ENCODE assay signal across 8 cellular contexts in the genomic region with DNA sequence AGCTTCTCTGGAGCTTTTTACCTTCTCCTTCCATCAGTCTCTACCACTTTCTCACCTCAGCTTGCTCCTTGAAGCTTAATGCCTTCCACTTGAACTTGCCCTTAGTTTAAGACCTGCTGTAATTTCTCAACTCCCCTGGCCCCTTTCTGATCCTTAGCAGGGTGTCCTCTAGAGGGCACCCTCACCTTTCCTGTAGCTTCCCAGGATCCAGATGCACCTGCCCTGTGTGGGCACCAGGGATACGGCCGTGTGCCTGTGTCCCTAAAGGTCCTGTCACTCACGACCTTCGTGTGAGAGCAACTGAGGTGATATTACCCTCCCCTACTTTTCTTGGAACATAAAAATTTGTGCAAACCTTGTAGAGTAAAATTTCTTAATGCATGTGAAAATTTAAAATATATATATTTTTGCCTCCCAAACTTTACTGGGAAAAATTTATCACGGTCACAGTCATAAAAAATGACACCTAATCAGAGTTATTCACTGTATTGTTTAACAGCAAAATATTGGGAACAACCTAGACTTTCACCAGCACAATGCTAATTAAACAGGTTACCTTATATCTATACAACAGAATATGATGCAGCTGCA. TPM values are rescaled to one million over a fixed set of nuclear protein-coding genes. Genes with fewer than 3 reads are reported as not detected.
DNase-seq lines count a peak whose midpoint lies in the region; ATAC-seq and TF ChIP-seq lines count a peak whose summit lies in the region.

No MANE protein-coding gene starts in this region.

- no peaks in the 10 kb centered on the region for H3K9me2 ChIP-seq in HCT116 (ENCODE audit: insufficient read depth)

- H3K36me3 ChIP-seq in HCT116 (ENCODE audit: control insufficient read depth in 1 of 2, insufficient read depth in 2 of 2, low read length in 2 of 2): no peaks in the 10 kb centered on the region

- BruUV-seq in HCT116 (replicated peaks; lab: Mats Ljungman, UMichigan): no TSS peak

- no peaks in the 10 kb centered on the region for H3K4me1 ChIP-seq in HCT116 (ENCODE audit: control insufficient read depth in 1 of 2, insufficient read depth in 2 of 2, low read length in 2 of 2)

- H3K4me2 ChIP-seq in HCT116 (ENCODE audit: low read length): no peak overlapping the region

- DNase-seq in COR-L47 (lab: John Stamatoyannopoulos, UW) (peak; percentile 15), HCT116 (ENCODE audit: low read depth, low spot score) (peak; percentile 41), SHP77 (lab: John Stamatoyannopoulos, UW) (peak; percentile 54 to 57), glomerular visceral epithelial cell (ENCODE audit: extremely low spot score) (peak; percentile 74), coronary artery (ENCODE audit: low spot score) (no peak)
- DNase-seq in activated naive CD4-positive, alpha-beta T cell treated with anti-CD3 and anti-CD28 coated beads, Interleukin-2, amount 50 U/mL, for 16 hours: no peak

- POLR2A ChIA-PET in HCT116 (lab: Charles Lee): no interaction called here

- no peak overlapping the region for H2AFZ ChIP-seq in HCT116 (ENCODE audit: low read depth, low read length, poor library complexity, severe bottlenecking)

- peak; percentile 100 for ATAC-seq in HCT116
- no peak for ATAC-seq in HG02588 (IDR thresholded peaks at IDR 0.05; ENCODE audit: unreplicated experiment)
- no peak for ATAC-seq in HG03432 (IDR thresholded peaks at IDR 0.05; ENCODE audit: unreplicated experiment)

- TF ChIP-seq CTCF in HCT116 (IDR thresholded peaks at IDR 0.05 in 2 of 3, conservative IDR thresholded peaks at IDR 0.05 in 1 of 3; ENCODE audit: borderline replicate concordance in 1 of 3, insufficient read depth in 1 of 3, low read depth in 2 of 3, low read length in 2 of 3) (peak; percentile 73 to 93 (median 88)), coronary artery (IDR thresholded peaks at IDR 0.05) (no peak)

- peak; percentile 75 for TF ChIP-seq RAD21 in HCT116 (IDR thresholded peaks at IDR 0.05; ENCODE audit: low read depth)

- H3K27me3 ChIP-seq in HCT116 (ENCODE audit: insufficient read depth, low read length): no peaks in the 10 kb centered on the region; the same call in 1 of the 2 replicates

- CTCF ChIA-PET in HCT116 (lab: Charles Lee): interaction anchor here (0.7 to 1.8 kb wide), 13 partner anchors 9 to 98 kb away, joined by 3 to 14 read pairs (median 7); no protein-coding TSS in a partner anchor

- intact Hi-C loops in HCT116 (cut with micrococcal nuclease): loop anchor here (2.0 to 5.0 kb wide), 3 partner anchors 33 to 83 kb away; no protein-coding TSS in a partner anchor

- no peaks in the 10 kb centered on the region for H4K20me1 ChIP-seq in HCT116 (ENCODE audit: insufficient read depth)

- RAD21 ChIA-PET in HCT116 (lab: Charles Lee; ENCODE audit: low non-redundant PET in 1 of 2, low total read pairs in 2 of 2, uncharacterized antibody in 2 of 2, unreplicated experiment in 2 of 2): interaction anchor here (0.9 to 1.2 kb wide), 2 partner anchors 48 to 97 kb away, joined by 3 read pairs; no protein-coding TSS in a partner anchor

- H3K9ac ChIP-seq in HCT116 (ENCODE audit: low read length): no peak overlapping the region

- no peak for TF ChIP-seq POLR2A in HCT116 (IDR thresholded peaks at IDR 0.05; ENCODE audit: borderline replicate concordance, extremely low read depth, insufficient read depth, insufficient read length)

- H3K27ac ChIP-seq in HCT116 (ENCODE audit: low read depth, low read length) (no peak overlapping the region), coronary artery (no peak overlapping the region)

- no peak overlapping the region for H3K4me3 ChIP-seq in HCT116 (replicated peaks in 1 of 2; ENCODE audit: low read depth in 1 of 2, low read length in 2 of 2)
- H3K4me3 ChIP-seq in coronary artery: no peak overlapping the region

- no peaks in the 10 kb centered on the region for H3K9me3 ChIP-seq in HCT116 (ENCODE audit: control insufficient read depth in 1 of 2, insufficient read depth in 1 of 2, low read depth in 1 of 2, low read length in 2 of 2)

- no peaks in the 10 kb centered on the region for H3K79me2 ChIP-seq in HCT116 (ENCODE audit: insufficient read depth, low read length)

TF ChIP-seq in HCT116, 20 proteins besides CTCF, POLR2A, EP300 and RAD21:
- TF ChIP-seq JUND (IDR thresholded peaks at IDR 0.05) (no peak), FOSL1 (IDR thresholded peaks at IDR 0.05; ENCODE audit: low read depth) (no peak), SP1 (IDR thresholded peaks at IDR 0.05; ENCODE audit: low read depth) (no peak), ZNF274 (IDR thresholded peaks at IDR 0.05; ENCODE audit: low read depth, low read length) (no peak), ELF1 (IDR thresholded peaks at IDR 0.05; ENCODE audit: borderline replicate concordance, low read depth) (no peak)
- TF ChIP-seq, protein P1, sequence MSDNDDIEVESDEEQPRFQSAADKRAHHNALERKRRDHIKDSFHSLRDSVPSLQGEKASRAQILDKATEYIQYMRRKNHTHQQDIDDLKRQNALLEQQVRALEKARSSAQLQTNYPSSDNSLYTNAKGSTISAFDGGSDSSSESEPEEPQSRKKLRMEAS (IDR thresholded peaks at IDR 0.05): no peak
- TF ChIP-seq, protein P2, sequence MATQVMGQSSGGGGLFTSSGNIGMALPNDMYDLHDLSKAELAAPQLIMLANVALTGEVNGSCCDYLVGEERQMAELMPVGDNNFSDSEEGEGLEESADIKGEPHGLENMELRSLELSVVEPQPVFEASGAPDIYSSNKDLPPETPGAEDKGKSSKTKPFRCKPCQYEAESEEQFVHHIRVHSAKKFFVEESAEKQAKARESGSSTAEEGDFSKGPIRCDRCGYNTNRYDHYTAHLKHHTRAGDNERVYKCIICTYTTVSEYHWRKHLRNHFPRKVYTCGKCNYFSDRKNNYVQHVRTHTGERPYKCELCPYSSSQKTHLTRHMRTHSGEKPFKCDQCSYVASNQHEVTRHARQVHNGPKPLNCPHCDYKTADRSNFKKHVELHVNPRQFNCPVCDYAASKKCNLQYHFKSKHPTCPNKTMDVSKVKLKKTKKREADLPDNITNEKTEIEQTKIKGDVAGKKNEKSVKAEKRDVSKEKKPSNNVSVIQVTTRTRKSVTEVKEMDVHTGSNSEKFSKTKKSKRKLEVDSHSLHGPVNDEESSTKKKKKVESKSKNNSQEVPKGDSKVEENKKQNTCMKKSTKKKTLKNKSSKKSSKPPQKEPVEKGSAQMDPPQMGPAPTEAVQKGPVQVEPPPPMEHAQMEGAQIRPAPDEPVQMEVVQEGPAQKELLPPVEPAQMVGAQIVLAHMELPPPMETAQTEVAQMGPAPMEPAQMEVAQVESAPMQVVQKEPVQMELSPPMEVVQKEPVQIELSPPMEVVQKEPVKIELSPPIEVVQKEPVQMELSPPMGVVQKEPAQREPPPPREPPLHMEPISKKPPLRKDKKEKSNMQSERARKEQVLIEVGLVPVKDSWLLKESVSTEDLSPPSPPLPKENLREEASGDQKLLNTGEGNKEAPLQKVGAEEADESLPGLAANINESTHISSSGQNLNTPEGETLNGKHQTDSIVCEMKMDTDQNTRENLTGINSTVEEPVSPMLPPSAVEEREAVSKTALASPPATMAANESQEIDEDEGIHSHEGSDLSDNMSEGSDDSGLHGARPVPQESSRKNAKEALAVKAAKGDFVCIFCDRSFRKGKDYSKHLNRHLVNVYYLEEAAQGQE (IDR thresholded peaks at IDR 0.05; ENCODE audit: low read depth): no peak

RNA-seq across cellular contexts. Expression of gene PSG3, which starts 46.4 kb away (rescaled TPM):
- total RNA-seq in HCT116 (2021; ENCODE audit: unreplicated experiment): not detected
- polyA plus RNA-seq in HCT116 (2012): not detected in 2 replicates

Comparison
In these comparisons a context has a peak if more than half of its experiments do, and no peak if none do; other contexts are left out.
1. DNase-seq: peak in COR-L47 (single experiment), HCT116 (single experiment), SHP77 (2 of 2) and glomerular visceral epithelial cell (single experiment); none in activated naive CD4-positive, alpha-beta T cell treated with anti-CD3 and anti-CD28 coated beads, Interleukin-2, amount 50 U/mL, for 16 hours (single experiment) and coronary artery (single experiment).